In the genomic region with DNA sequence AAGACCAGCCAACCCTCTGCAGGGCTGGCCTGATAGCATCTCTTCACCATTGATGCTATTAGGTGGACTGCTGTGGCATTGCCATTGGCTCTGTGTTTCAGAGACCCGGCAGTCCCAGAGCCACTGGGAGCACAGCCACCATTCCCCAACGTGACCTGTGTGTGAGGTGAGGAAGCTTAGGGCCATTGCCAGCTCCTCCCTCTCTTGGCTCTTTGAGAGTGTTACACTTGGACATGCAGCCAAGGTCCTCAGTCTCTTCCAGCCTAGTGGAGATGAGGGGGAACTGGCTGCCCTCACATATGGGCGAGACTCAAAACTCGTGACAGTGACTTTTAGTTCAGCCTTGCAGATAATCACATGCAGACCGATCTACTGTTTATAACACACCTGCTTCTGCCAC, we compare ENCODE assay signal across 16 cellular contexts. TPM values are rescaled to one million over a fixed set of nuclear protein-coding genes. Genes with fewer than 3 reads are reported as not detected.
A peak's percentile ranks its signal among the peaks of the same experiment; 100 is the strongest.
DNase-seq lines count a peak whose midpoint lies in the region; ATAC-seq and TF ChIP-seq lines count a peak whose summit lies in the region.
"Had no signal": no experiment of that assay in that cellular context is flagged by ENCODE, and none has a peak within 500 bp of the region (broad histone marks: within the 10 kb centered on the region; RNA-seq: fewer than 3 reads in every experiment).

No MANE protein-coding gene starts in this region.

- BruUV-seq in HCT116 (replicated peaks; lab: Mats Ljungman, UMichigan) = no TSS peak

- no peak overlapping the region for H3K27ac ChIP-seq in left ventricle myocardium inferior (replicated peaks)
- H3K27ac ChIP-seq in right atrium auricular region = no peak overlapping the region
- no peak overlapping the region for H3K27ac ChIP-seq in HCT116 (ENCODE audit: low read depth, low read length)
- no peak overlapping the region for H3K27ac ChIP-seq in osteoblast (ENCODE audit: low read depth, low read length)
- H3K27ac ChIP-seq: C4-2B had no signal

- H3K9ac ChIP-seq in HCT116 (ENCODE audit: low read length) = no peak overlapping the region

- no peaks in the 10 kb centered on the region for H3K36me3 ChIP-seq in left ventricle myocardium inferior
- no peaks in the 10 kb centered on the region for H3K36me3 ChIP-seq in right atrium auricular region
- H3K36me3 ChIP-seq in HCT116 (ENCODE audit: control insufficient read depth in 1 of 2, insufficient read depth in 2 of 2, low read length in 2 of 2) = no peaks in the 10 kb centered on the region
- H3K36me3 ChIP-seq in osteoblast (ENCODE audit: insufficient read depth, low read length) = no peaks in the 10 kb centered on the region

- H3K4me2 ChIP-seq in HCT116 (ENCODE audit: low read length) = no peak overlapping the region
- H3K4me2 ChIP-seq in osteoblast (ENCODE audit: insufficient read depth, low read length) = no peak overlapping the region
- H3K4me2 ChIP-seq: GM23338 had no signal

- H3K79me2 ChIP-seq in HCT116 (ENCODE audit: insufficient read depth, low read length) = no peaks in the 10 kb centered on the region
- no peaks in the 10 kb centered on the region for H3K79me2 ChIP-seq in osteoblast (ENCODE audit: insufficient read depth, low read length)

- CTCF ChIA-PET in HCT116 (lab: Charles Lee) = no interaction called here

- no peaks in the 10 kb centered on the region for H3K4me1 ChIP-seq in left ventricle myocardium inferior
- no peaks in the 10 kb centered on the region for H3K4me1 ChIP-seq in right atrium auricular region
- no peaks in the 10 kb centered on the region for H3K4me1 ChIP-seq in HCT116 (ENCODE audit: control insufficient read depth in 1 of 2, insufficient read depth in 2 of 2, low read length in 2 of 2)
- H3K4me1 ChIP-seq in osteoblast (ENCODE audit: insufficient read depth, low read length) = no peaks in the 10 kb centered on the region
- H3K4me1 ChIP-seq: Caco-2 had no signal

- DNase-seq in left ventricle myocardium inferior (no peak), right atrium auricular region (ENCODE audit: low spot score) (no peak), HCT116 (ENCODE audit: low read depth, low spot score) (no peak), left lobe of liver (ENCODE audit: low spot score) (no peak), osteoblast (ENCODE audit: insufficient read length, low spot score, missing footprints) (peak; percentile 49), NCI-H2196 (lab: John Stamatoyannopoulos, UW; ENCODE audit: unreplicated experiment) (no peak), GM19238 (ENCODE audit: insufficient read length, low spot score) (no peak)
- DNase-seq: ACHN; Caco-2; CD4-positive, alpha-beta T cell; HCEC 1CT; HFFc6 had no signal

- H4K20me1 ChIP-seq in HCT116 (ENCODE audit: insufficient read depth) (no peaks in the 10 kb centered on the region), osteoblast (ENCODE audit: insufficient read depth, low read length) (no peaks in the 10 kb centered on the region)

- RAD21 ChIA-PET in HCT116 (lab: Charles Lee; ENCODE audit: low non-redundant PET in 1 of 2, low total read pairs in 2 of 2, uncharacterized antibody in 2 of 2, unreplicated experiment in 2 of 2) = no interaction called here

- H3K4me3 ChIP-seq in left ventricle myocardium inferior = no peak overlapping the region
- no peak overlapping the region for H3K4me3 ChIP-seq in right atrium auricular region
- no peak overlapping the region for H3K4me3 ChIP-seq in HCT116 (replicated peaks in 1 of 2; ENCODE audit: low read depth in 1 of 2, low read length in 2 of 2)
- H3K4me3 ChIP-seq in osteoblast (ENCODE audit: insufficient read depth, low read length) = no peak overlapping the region
- H3K4me3 ChIP-seq: GM23338 had no signal

- intact Hi-C loops in left ventricle myocardium inferior (cut with micrococcal nuclease) = no loop called here
- intact Hi-C loops in HCT116 (cut with micrococcal nuclease) = no loop called here

- TF ChIP-seq CTCF in left ventricle myocardium inferior (IDR thresholded peaks at IDR 0.05; ENCODE audit: borderline replicate concordance) (peak; percentile 16), right atrium auricular region (IDR thresholded peaks at IDR 0.05) (no peak), HCT116 (IDR thresholded peaks at IDR 0.05 in 2 of 3, conservative IDR thresholded peaks at IDR 0.05 in 1 of 3; ENCODE audit: borderline replicate concordance in 1 of 3, insufficient read depth in 1 of 3, low read depth in 2 of 3, low read length in 2 of 3) (no peak), osteoblast (IDR thresholded peaks at IDR 0.05; ENCODE audit: extremely low read depth, low read depth, low read length) (no peak)

- POLR2A ChIA-PET in HCT116 (lab: Charles Lee) = no interaction called here

- ATAC-seq in HCT116 (peak; percentile 42; the same call in 1 of the 2 replicates), left lobe of liver (peak; percentile 53)
- ATAC-seq: GM23338 had no signal

- H3K27me3 ChIP-seq in left ventricle myocardium inferior (ENCODE audit: low read depth) (peaks cover 68% of the 10 kb centered on the region), right atrium auricular region (no peaks in the 10 kb centered on the region), HCT116 (ENCODE audit: insufficient read depth, low read length) (peaks cover 29% of the 10 kb centered on the region; the same call in 1 of the 2 replicates), osteoblast (ENCODE audit: insufficient read depth, low read length) (no peaks in the 10 kb centered on the region)

- H3K9me3 ChIP-seq in left ventricle myocardium inferior (replicated peaks) (no peaks in the 10 kb centered on the region), right atrium auricular region (no peaks in the 10 kb centered on the region), HCT116 (ENCODE audit: control insufficient read depth in 1 of 2, insufficient read depth in 1 of 2, low read depth in 1 of 2, low read length in 2 of 2) (no peaks in the 10 kb centered on the region), osteoblast (ENCODE audit: low read depth, low read length) (no peaks in the 10 kb centered on the region)
- H3K9me3 ChIP-seq: Caco-2 had no signal

- no peaks in the 10 kb centered on the region for H3K9me2 ChIP-seq in HCT116 (ENCODE audit: insufficient read depth)

- TF ChIP-seq RAD21 in HCT116 (IDR thresholded peaks at IDR 0.05; ENCODE audit: low read depth) = no peak

- H2AFZ ChIP-seq in HCT116 (ENCODE audit: low read depth, low read length, poor library complexity, severe bottlenecking) (no peak overlapping the region), osteoblast (ENCODE audit: low read length) (no peak overlapping the region)

- TF ChIP-seq POLR2A in HCT116 (IDR thresholded peaks at IDR 0.05; ENCODE audit: borderline replicate concordance, extremely low read depth, insufficient read depth, insufficient read length) = no peak

TF ChIP-seq in HCT116, 20 proteins besides CTCF, POLR2A, EP300 and RAD21:
- TF ChIP-seq SIN3A (IDR thresholded peaks at IDR 0.05; ENCODE audit: low read depth) (no peak), EGR1 (IDR thresholded peaks at IDR 0.05; ENCODE audit: low read depth) (no peak), POLR2AphosphoS5 (IDR thresholded peaks at IDR 0.05; ENCODE audit: low read depth, low read length) (no peak), CEBPB (IDR thresholded peaks at IDR 0.05; ENCODE audit: low read depth) (no peak), YY1 (IDR thresholded peaks at IDR 0.05; ENCODE audit: extremely low read depth, insufficient replicate concordance, low read depth, low read length) (no peak), ZNF274 (IDR thresholded peaks at IDR 0.05; ENCODE audit: low read depth, low read length) (no peak), EZH2 (IDR thresholded peaks at IDR 0.05) (no peak), JUND (IDR thresholded peaks at IDR 0.05) (no peak), ZFX (IDR thresholded peaks at IDR 0.05) (no peak)
- TF ChIP-seq, protein P1, sequence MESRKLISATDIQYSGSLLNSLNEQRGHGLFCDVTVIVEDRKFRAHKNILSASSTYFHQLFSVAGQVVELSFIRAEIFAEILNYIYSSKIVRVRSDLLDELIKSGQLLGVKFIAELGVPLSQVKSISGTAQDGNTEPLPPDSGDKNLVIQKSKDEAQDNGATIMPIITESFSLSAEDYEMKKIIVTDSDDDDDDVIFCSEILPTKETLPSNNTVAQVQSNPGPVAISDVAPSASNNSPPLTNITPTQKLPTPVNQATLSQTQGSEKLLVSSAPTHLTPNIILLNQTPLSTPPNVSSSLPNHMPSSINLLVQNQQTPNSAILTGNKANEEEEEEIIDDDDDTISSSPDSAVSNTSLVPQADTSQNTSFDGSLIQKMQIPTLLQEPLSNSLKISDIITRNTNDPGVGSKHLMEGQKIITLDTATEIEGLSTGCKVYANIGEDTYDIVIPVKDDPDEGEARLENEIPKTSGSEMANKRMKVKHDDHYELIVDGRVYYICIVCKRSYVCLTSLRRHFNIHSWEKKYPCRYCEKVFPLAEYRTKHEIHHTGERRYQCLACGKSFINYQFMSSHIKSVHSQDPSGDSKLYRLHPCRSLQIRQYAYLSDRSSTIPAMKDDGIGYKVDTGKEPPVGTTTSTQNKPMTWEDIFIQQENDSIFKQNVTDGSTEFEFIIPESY (IDR thresholded peaks at IDR 0.05; ENCODE audit: extremely low read depth, insufficient replicate concordance, low read length) = no peak
- TF ChIP-seq, protein P2, sequence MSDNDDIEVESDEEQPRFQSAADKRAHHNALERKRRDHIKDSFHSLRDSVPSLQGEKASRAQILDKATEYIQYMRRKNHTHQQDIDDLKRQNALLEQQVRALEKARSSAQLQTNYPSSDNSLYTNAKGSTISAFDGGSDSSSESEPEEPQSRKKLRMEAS (IDR thresholded peaks at IDR 0.05) = no peak

RNA-seq across cellular contexts. Expression of a gene that starts 39.3 kb away (rescaled TPM):
- not detected for total RNA-seq in left ventricle myocardium inferior
- not detected for total RNA-seq in right atrium auricular region
- not detected for total RNA-seq in HCT116 (2021; ENCODE audit: unreplicated experiment)
- not detected in 2 replicates for polyA plus RNA-seq in HCT116 (2012)
- 0.20 TPM for total RNA-seq in left lobe of liver
- total RNA-seq in osteoblast = not detected in 2 replicates
- total RNA-seq: Caco-2, HFFc6 had no signal
- polyA plus RNA-seq: BJ, GM23338, IgD-negative memory B cell had no signal

RNA-seq across cellular contexts. Expression of a gene that starts 51.5 kb away (rescaled TPM):
- total RNA-seq in left ventricle myocardium inferior (not detected), right atrium auricular region (not detected), HCT116 (2021; ENCODE audit: unreplicated experiment) (not detected), left lobe of liver (not detected), osteoblast (not detected in 2 replicates)
- polyA plus RNA-seq in HCT116 (2012) = not detected in 2 replicates
- total RNA-seq: CD4-positive, alpha-beta T cell; HFFc6 had no signal
- polyA plus RNA-seq: BJ, IgD-negative memory B cell had no signal

RNA-seq across cellular contexts. Expression of a gene that starts 57.8 kb away (rescaled TPM):
- total RNA-seq in left ventricle myocardium inferior = 33.5 TPM
- 10 to 100 TPM; 35.4 to 36.9 TPM for total RNA-seq in right atrium auricular region
- total RNA-seq in HCT116 (2021; ENCODE audit: unreplicated experiment) = 271 TPM
- polyA plus RNA-seq in HCT116 (2012) = 413 and 417 TPM in 2 replicates
- total RNA-seq in left lobe of liver = 24.8 TPM
- total RNA-seq in osteoblast = 107 and 109 TPM in 2 replicates
